1 cellular context compared by ENCODE assay signal in the genomic region with DNA sequence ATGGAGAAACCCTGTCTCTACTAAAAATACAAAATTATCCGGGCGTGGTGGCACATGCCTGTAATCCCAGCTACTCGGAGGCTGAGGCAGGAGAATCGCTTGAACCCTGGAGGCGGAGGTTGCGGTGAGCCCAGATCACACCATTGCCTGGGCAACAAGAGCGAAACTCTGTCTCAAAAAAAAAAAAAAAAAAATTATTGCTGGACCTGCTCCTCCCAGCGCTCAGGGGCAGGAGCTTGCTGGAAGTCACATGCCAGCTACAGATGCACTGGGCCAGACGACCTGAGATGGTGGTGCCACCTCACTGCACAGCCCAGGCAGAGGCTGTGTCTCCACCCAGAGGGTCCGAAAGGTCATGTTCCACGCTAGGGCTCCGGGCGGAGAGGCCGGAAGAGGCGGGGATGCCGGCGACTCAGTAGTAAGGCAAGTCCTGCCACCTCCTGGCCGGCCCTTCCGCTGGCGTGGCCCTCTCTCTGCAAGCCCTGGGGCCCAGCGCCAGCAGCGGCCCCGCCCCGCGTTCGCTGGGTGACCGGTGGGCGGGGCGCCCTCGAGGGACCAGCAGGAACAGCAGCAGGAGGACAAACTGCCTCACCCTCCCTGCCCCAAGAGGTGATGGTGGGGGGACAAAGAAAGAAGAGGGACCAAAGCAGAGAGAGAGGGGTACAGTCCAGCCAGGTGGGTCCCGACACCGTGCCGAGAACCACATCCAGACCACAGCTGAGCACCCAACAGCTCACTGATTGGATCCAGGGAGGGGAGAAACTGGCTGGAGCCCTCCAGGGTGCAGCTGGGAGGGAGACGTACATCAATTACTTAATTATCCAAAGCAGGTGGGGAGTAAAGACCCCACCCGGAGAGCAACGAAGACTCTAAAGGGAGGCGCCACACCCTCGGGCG.
A peak's percentile ranks its signal among the peaks of the same experiment; 100 is the strongest.
TF ChIP-seq lines count a peak whose summit lies in the region.

No MANE protein-coding gene starts in this region.

TF ChIP-seq in K562, 482 proteins besides CTCF, POLR2A, EP300 and RAD21 (continued from another document and continues in another):
- TF ChIP-seq, protein P1, sequence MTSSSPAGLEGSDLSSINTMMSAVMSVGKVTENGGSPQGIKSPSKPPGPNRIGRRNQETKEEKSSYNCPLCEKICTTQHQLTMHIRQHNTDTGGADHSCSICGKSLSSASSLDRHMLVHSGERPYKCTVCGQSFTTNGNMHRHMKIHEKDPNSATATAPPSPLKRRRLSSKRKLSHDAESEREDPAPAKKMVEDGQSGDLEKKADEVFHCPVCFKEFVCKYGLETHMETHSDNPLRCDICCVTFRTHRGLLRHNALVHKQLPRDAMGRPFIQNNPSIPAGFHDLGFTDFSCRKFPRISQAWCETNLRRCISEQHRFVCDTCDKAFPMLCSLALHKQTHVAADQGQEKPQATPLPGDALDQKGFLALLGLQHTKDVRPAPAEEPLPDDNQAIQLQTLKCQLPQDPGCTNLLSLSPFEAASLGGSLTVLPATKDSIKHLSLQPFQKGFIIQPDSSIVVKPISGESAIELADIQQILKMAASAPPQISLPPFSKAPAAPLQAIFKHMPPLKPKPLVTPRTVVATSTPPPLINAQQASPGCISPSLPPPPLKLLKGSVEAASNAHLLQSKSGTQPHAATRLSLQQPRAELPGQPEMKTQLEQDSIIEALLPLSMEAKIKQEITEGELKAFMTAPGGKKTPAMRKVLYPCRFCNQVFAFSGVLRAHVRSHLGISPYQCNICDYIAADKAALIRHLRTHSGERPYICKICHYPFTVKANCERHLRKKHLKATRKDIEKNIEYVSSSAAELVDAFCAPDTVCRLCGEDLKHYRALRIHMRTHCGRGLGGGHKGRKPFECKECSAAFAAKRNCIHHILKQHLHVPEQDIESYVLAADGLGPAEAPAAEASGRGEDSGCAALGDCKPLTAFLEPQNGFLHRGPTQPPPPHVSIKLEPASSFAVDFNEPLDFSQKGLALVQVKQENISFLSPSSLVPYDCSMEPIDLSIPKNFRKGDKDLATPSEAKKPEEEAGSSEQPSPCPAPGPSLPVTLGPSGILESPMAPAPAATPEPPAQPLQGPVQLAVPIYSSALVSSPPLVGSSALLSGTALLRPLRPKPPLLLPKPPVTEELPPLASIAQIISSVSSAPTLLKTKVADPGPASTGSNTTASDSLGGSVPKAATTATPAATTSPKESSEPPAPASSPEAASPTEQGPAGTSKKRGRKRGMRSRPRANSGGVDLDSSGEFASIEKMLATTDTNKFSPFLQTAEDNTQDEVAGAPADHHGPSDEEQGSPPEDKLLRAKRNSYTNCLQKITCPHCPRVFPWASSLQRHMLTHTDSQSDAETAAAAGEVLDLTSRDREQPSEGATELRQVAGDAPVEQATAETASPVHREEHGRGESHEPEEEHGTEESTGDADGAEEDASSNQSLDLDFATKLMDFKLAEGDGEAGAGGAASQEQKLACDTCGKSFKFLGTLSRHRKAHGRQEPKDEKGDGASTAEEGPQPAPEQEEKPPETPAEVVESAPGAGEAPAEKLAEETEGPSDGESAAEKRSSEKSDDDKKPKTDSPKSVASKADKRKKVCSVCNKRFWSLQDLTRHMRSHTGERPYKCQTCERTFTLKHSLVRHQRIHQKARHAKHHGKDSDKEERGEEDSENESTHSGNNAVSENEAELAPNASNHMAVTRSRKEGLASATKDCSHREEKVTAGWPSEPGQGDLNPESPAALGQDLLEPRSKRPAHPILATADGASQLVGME (CRISPR knock-in tag; IDR thresholded peaks at IDR 0.05) = 0 out of 2 replicates have a peak, but pooled peaks have one; percentile 32
- peak; percentile 56 for TF ChIP-seq CTCFL (IDR thresholded peaks at IDR 0.05; ENCODE audit: borderline replicate concordance, insufficient read depth, low read depth, low read length, poor library complexity, severe bottlenecking)
- peak; percentile 32 for TF ChIP-seq NCOR1 (IDR thresholded peaks at IDR 0.05)
- TF ChIP-seq RBM39 (optimal IDR thresholded peaks at IDR 0.05; ENCODE audit: low read depth, low read length) = no peak
- TF ChIP-seq TBL1XR1 (IDR thresholded peaks at IDR 0.05; ENCODE audit: low read length in 2 of 2) = 0 out of 4 replicates have a peak, but pooled peaks of 1 of the 2 experiments have one; percentile 52
- TF ChIP-seq PTTG1 (tag; IDR thresholded peaks at IDR 0.05; ENCODE audit: low read depth) = no peak
- TF ChIP-seq ZNF586 (CRISPR knock-in tag; conservative IDR thresholded peaks at IDR 0.05) = no peak
- TF ChIP-seq NCOA2 (IDR thresholded peaks at IDR 0.05; ENCODE audit: partially characterized antibody in 2 of 2) = no peak
- TF ChIP-seq MTA1 (IDR thresholded peaks at IDR 0.05; ENCODE audit: borderline replicate concordance) = no peak
- TF ChIP-seq ZNF232 (CRISPR knock-in tag; IDR thresholded peaks at IDR 0.05) = no peak
- no peak for TF ChIP-seq ZNF76 (CRISPR knock-in tag; IDR thresholded peaks at IDR 0.05; ENCODE audit: borderline replicate concordance)
- no peak for TF ChIP-seq HES1 (IDR thresholded peaks at IDR 0.05; ENCODE audit: low read depth)
- peak; percentile 88 for TF ChIP-seq RB1 (IDR thresholded peaks at IDR 0.05; ENCODE audit: low read depth)
- TF ChIP-seq NFATC3 (IDR thresholded peaks at IDR 0.05) = no peak
- no peak for TF ChIP-seq CAMTA2 (CRISPR knock-in tag; conservative IDR thresholded peaks at IDR 0.05)
- TF ChIP-seq PHTF2 (CRISPR knock-in tag; IDR thresholded peaks at IDR 0.05) = no peak
- TF ChIP-seq KAT7 (CRISPR knock-in tag; IDR thresholded peaks at IDR 0.05; ENCODE audit: borderline replicate concordance) = peak; percentile 81; the same call in 1 of the 2 replicates
- TF ChIP-seq BDP1 (IDR thresholded peaks at IDR 0.05; ENCODE audit: insufficient read depth, insufficient read length) = no peak
- peak; percentile 75; the same call in 1 of the 2 replicates for TF ChIP-seq NR2C1 (IDR thresholded peaks at IDR 0.05)
- TF ChIP-seq NR2C1 (tag; IDR thresholded peaks at IDR 0.05) = peak; percentile 78
- TF ChIP-seq, protein P2, sequence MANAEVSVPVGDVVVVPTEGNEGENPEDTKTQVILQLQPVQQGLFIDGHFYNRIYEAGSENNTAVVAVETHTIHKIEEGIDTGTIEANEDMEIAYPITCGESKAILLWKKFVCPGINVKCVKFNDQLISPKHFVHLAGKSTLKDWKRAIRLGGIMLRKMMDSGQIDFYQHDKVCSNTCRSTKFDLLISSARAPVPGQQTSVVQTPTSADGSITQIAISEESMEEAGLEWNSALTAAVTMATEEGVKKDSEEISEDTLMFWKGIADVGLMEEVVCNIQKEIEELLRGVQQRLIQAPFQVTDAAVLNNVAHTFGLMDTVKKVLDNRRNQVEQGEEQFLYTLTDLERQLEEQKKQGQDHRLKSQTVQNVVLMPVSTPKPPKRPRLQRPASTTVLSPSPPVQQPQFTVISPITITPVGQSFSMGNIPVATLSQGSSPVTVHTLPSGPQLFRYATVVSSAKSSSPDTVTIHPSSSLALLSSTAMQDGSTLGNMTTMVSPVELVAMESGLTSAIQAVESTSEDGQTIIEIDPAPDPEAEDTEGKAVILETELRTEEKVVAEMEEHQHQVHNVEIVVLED (CRISPR knock-in tag; IDR thresholded peaks at IDR 0.05) = no peak
- TF ChIP-seq POLR2H (tag; IDR thresholded peaks at IDR 0.05; ENCODE audit: low read depth) = no peak
- TF ChIP-seq RFX7 (CRISPR knock-in tag; IDR thresholded peaks at IDR 0.05) = no peak
- 0 out of 2 replicates have a peak, but pooled peaks have one; percentile 21 for TF ChIP-seq HLTF (IDR thresholded peaks at IDR 0.05)
- TF ChIP-seq, protein P3, sequence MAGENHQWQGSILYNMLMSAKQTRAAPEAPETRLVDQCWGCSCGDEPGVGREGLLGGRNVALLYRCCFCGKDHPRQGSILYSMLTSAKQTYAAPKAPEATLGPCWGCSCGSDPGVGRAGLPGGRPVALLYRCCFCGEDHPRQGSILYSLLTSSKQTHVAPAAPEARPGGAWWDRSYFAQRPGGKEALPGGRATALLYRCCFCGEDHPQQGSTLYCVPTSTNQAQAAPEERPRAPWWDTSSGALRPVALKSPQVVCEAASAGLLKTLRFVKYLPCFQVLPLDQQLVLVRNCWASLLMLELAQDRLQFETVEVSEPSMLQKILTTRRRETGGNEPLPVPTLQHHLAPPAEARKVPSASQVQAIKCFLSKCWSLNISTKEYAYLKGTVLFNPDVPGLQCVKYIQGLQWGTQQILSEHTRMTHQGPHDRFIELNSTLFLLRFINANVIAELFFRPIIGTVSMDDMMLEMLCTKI (IDR thresholded peaks at IDR 0.05; ENCODE audit: partially characterized antibody) = no peak
- TF ChIP-seq ZNF436 (CRISPR knock-in tag; IDR thresholded peaks at IDR 0.05) = no peak
- no peak for TF ChIP-seq HDAC6 (IDR thresholded peaks at IDR 0.05; ENCODE audit: low read depth, low read length)
- no peak for TF ChIP-seq KLF16 (IDR thresholded peaks at IDR 0.05)
- TF ChIP-seq HOXB6 (CRISPR knock-in tag; IDR thresholded peaks at IDR 0.05; ENCODE audit: borderline replicate concordance) = no peak
- no peak for TF ChIP-seq NR2F6 (CRISPR knock-in tag; IDR thresholded peaks at IDR 0.05)
- no peak for TF ChIP-seq TRIM28 (IDR thresholded peaks at IDR 0.05)
- peak; percentile 82 for TF ChIP-seq CXXC5 (CRISPR knock-in tag; IDR thresholded peaks at IDR 0.05)
- TF ChIP-seq ZNF512 (tag; IDR thresholded peaks at IDR 0.05) = no peak
- TF ChIP-seq, protein P4, sequence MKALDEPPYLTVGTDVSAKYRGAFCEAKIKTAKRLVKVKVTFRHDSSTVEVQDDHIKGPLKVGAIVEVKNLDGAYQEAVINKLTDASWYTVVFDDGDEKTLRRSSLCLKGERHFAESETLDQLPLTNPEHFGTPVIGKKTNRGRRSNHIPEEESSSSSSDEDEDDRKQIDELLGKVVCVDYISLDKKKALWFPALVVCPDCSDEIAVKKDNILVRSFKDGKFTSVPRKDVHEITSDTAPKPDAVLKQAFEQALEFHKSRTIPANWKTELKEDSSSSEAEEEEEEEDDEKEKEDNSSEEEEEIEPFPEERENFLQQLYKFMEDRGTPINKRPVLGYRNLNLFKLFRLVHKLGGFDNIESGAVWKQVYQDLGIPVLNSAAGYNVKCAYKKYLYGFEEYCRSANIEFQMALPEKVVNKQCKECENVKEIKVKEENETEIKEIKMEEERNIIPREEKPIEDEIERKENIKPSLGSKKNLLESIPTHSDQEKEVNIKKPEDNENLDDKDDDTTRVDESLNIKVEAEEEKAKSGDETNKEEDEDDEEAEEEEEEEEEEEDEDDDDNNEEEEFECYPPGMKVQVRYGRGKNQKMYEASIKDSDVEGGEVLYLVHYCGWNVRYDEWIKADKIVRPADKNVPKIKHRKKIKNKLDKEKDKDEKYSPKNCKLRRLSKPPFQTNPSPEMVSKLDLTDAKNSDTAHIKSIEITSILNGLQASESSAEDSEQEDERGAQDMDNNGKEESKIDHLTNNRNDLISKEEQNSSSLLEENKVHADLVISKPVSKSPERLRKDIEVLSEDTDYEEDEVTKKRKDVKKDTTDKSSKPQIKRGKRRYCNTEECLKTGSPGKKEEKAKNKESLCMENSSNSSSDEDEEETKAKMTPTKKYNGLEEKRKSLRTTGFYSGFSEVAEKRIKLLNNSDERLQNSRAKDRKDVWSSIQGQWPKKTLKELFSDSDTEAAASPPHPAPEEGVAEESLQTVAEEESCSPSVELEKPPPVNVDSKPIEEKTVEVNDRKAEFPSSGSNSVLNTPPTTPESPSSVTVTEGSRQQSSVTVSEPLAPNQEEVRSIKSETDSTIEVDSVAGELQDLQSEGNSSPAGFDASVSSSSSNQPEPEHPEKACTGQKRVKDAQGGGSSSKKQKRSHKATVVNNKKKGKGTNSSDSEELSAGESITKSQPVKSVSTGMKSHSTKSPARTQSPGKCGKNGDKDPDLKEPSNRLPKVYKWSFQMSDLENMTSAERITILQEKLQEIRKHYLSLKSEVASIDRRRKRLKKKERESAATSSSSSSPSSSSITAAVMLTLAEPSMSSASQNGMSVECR (CRISPR knock-in tag; IDR thresholded peaks at IDR 0.05) = peak; percentile 82
- no peak for TF ChIP-seq KAT8 (IDR thresholded peaks at IDR 0.05; ENCODE audit: low read depth)
- TF ChIP-seq SREBF2 (CRISPR knock-in tag; IDR thresholded peaks at IDR 0.05) = no peak
- TF ChIP-seq ZNF668 (CRISPR knock-in tag; IDR thresholded peaks at IDR 0.05) = no peak
